In the genomic region with DNA sequence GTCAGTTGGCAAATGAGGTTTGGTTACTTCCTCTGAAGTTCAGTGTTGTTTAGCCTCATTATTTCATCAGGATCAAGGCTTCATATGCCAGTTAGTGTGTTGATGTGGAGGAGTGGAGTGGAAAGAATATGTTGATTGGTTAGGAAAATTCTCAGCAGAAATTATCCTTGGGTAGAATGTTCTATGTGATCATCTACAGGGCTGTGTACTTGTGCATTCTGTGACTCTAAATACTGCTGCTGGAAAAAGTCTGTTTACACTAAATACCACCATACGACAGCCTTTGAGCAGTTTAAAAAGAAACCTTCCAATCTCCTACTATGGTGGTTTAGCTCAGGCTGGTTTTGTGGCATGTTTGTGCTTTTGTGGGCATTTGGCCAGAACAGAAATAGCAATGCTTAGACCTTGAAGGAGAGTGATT, we compare ENCODE assay signal across 9 cellular contexts.
DNase-seq lines count a peak whose midpoint lies in the region; ATAC-seq and TF ChIP-seq lines count a peak whose summit lies in the region.
"Had no signal": no experiment of that assay in that cellular context is flagged by ENCODE, and none has a peak within 500 bp of the region (broad histone marks: within the 10 kb centered on the region; RNA-seq: fewer than 3 reads in every experiment).

No MANE protein-coding gene starts in this region.

- POLR2A ChIA-PET in HEK293T (lab: Yijun Ruan, JAX), result no interaction called here

- H2AFZ ChIP-seq in parathyroid adenoma, result no peak overlapping the region

- no peaks in the 10 kb centered on the region for H3K9me3 ChIP-seq in parathyroid adenoma (ENCODE audit: control insufficient read depth, low read length)

- peak overlapping the region; percentile 45 for H3K4me3 ChIP-seq in coronary artery
- H3K4me3 ChIP-seq in parathyroid adenoma (ENCODE audit: low read depth, low read length), result no peak overlapping the region

- peaks cover 23% of the 10 kb centered on the region for H3K79me2 ChIP-seq in parathyroid adenoma

- no peak for TF ChIP-seq CTCF in coronary artery (IDR thresholded peaks at IDR 0.05)
- no peak for TF ChIP-seq CTCF in parathyroid adenoma (IDR thresholded peaks at IDR 0.05)

- ATAC-seq in GM19463 (IDR thresholded peaks at IDR 0.05; ENCODE audit: unreplicated experiment), result no peak

- H3K27me3 ChIP-seq in parathyroid adenoma (ENCODE audit: control insufficient read depth, insufficient read depth, low read length), result no peaks in the 10 kb centered on the region

- H3K4me1 ChIP-seq in parathyroid adenoma, result peaks cover 17% of the 10 kb centered on the region

- no peak overlapping the region for H3K9ac ChIP-seq in parathyroid adenoma

- CTCF ChIA-PET in HEK293T (lab: Yijun Ruan, JAX), result interaction anchor here (1.0 kb wide), 1 partner anchor 26 kb away, joined by 3 read pairs; no protein-coding TSS in a partner anchor

- H3K4me2 ChIP-seq in parathyroid adenoma (ENCODE audit: low read length), result peak overlapping the region; percentile 31

- H3K27ac ChIP-seq in coronary artery, result peak overlapping the region; percentile 66 to 79
- peak overlapping the region; percentile 43 for H3K27ac ChIP-seq in parathyroid adenoma

- DNase-seq in GF-D8 (lab: John Stamatoyannopoulos, UW), result peak; percentile 35
- peak; percentile 36 for DNase-seq in OCI-M1 (lab: John Stamatoyannopoulos, UW)
- no peak for DNase-seq in coronary artery (ENCODE audit: low spot score)
- DNase-seq in hypothalamus (lab: John Stamatoyannopoulos, UW), result no peak
- DNase-seq in HEK293T (ENCODE audit: extremely low spot score), result no peak
- no peak for DNase-seq in SIG-M5 treated with dmso at 0.1 percent for 504 hours (lab: John Stamatoyannopoulos, UW; ENCODE audit: unreplicated experiment)
- DNase-seq: NCI-H2029 treated with DMSO at 0.1 percent for 48 hours had no signal

- H3K36me3 ChIP-seq in parathyroid adenoma (ENCODE audit: control insufficient read depth, insufficient read depth, low read length), result no peaks in the 10 kb centered on the region

TF ChIP-seq in HEK293T, 16 proteins besides CTCF, POLR2A, EP300 and RAD21:
- TF ChIP-seq FOXA1 (IDR thresholded peaks at IDR 0.05), result no peak
- TF ChIP-seq FOXM1 (IDR thresholded peaks at IDR 0.05; ENCODE audit: borderline replicate concordance), result no peak
- TF ChIP-seq SUZ12 (IDR thresholded peaks at IDR 0.05), result no peak
- no peak for TF ChIP-seq HDGF (IDR thresholded peaks at IDR 0.05; ENCODE audit: borderline replicate concordance)
- TF ChIP-seq SP1 (IDR thresholded peaks at IDR 0.05), result no peak
- no peak for TF ChIP-seq CTBP1 (IDR thresholded peaks at IDR 0.05; ENCODE audit: borderline replicate concordance)
- no peak for TF ChIP-seq BHLHE40 (IDR thresholded peaks at IDR 0.05; ENCODE audit: borderline replicate concordance)
- no peak for TF ChIP-seq LEF1 (IDR thresholded peaks at IDR 0.05; ENCODE audit: borderline replicate concordance)
- TF ChIP-seq ELF4 (IDR thresholded peaks at IDR 0.05), result no peak
- TF ChIP-seq FOXK2 (IDR thresholded peaks at IDR 0.05), result no peak

Comparison
In these comparisons a context has a peak if more than half of its experiments do, and no peak if none do; other contexts are left out.
1. DNase-seq: peak in GF-D8 (single experiment) and OCI-M1 (single experiment); none in coronary artery (single experiment), hypothalamus (0 of 51), HEK293T (single experiment) and SIG-M5 treated with dmso at 0.1 percent for 504 hours (single experiment).